In the genomic region with DNA sequence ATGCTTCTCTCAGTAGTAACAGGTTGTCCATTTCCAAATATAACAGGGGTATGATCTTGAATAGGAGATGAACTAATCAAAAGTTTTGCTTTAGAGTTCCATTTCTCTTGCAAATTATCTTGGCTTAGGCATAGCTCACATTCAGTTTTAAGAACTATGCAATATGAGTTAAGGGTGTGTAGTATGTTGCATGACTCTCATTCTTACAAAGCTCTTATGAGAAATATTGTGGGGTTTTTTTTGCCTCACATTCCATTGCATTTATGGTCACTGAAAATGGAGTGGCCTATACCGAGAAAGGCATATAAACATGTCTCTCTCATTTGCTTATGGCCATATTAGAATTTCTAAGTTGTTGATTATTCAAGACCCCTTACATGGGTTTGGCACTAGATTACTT, we compare ENCODE assay signal across 13 cellular contexts. TPM values are rescaled to one million over a fixed set of nuclear protein-coding genes. Genes with fewer than 3 reads are reported as not detected.
DNase-seq lines count a peak whose midpoint lies in the region; ATAC-seq and TF ChIP-seq lines count a peak whose summit lies in the region.
"Had no signal": no experiment of that assay in that cellular context is flagged by ENCODE, and none has a peak within 500 bp of the region (broad histone marks: within the 10 kb centered on the region; RNA-seq: fewer than 3 reads in every experiment).

No MANE protein-coding gene starts in this region.

- H3K27ac ChIP-seq in lower lobe of right lung (no peak overlapping the region), esophagus squamous epithelium (no peak overlapping the region)
- H3K27ac ChIP-seq: BLaER1 had no signal

- H3K9me3 ChIP-seq in lower lobe of right lung (no peaks in the 10 kb centered on the region), esophagus squamous epithelium (no peaks in the 10 kb centered on the region)
- H3K9me3 ChIP-seq: BLaER1 had no signal

- DNase-seq in EH (ENCODE audit: low read depth) (peak; percentile 28), amniotic epithelial cell (ENCODE audit: low read depth) (peak; percentile 21), dedifferentiated amniotic fluid mesenchymal stem cell (ENCODE audit: extremely low spot score) (peak; percentile 79), iris pigment epithelial cell (ENCODE audit: low read depth) (peak; percentile 31), lower lobe of right lung (no peak), esophagus squamous epithelium (lab: John Stamatoyannopoulos, UW) (no peak), T-helper 9 cell (no peak)
- DNase-seq: 8988T, AML-193, DMS53, HCEC 1CT, HFFc6 had no signal

- TF ChIP-seq CTCF in lower lobe of right lung (IDR thresholded peaks at IDR 0.05) = no peak
- no peak for TF ChIP-seq CTCF in esophagus squamous epithelium (IDR thresholded peaks at IDR 0.05)

- TF ChIP-seq POLR2A in esophagus squamous epithelium (IDR thresholded peaks at IDR 0.05) = no peak

- WGBS in esophagus squamous epithelium, 2 donors = 71 to 74% methylated on average over 1 of the region's 1 CpG

- intact Hi-C loops in lower lobe of right lung (cut with DNase I) = no loop called here
- intact Hi-C loops in esophagus squamous epithelium (cut with DNase I) = no loop called here

- H3K36me3 ChIP-seq in lower lobe of right lung (no peaks in the 10 kb centered on the region), esophagus squamous epithelium (no peaks in the 10 kb centered on the region)
- H3K36me3 ChIP-seq: BLaER1 had no signal

- H3K4me3 ChIP-seq in lower lobe of right lung (no peak overlapping the region), esophagus squamous epithelium (no peak overlapping the region)
- H3K4me3 ChIP-seq: BLaER1 had no signal

- H3K27me3 ChIP-seq in lower lobe of right lung (ENCODE audit: low read depth) (no peaks in the 10 kb centered on the region), esophagus squamous epithelium (no peaks in the 10 kb centered on the region)
- H3K27me3 ChIP-seq: BLaER1 had no signal

- no peaks in the 10 kb centered on the region for H3K4me1 ChIP-seq in lower lobe of right lung
- H3K4me1 ChIP-seq in esophagus squamous epithelium = no peaks in the 10 kb centered on the region

- ATAC-seq in lower lobe of right lung = no peak

RNA-seq across cellular contexts. Expression of gene LAMB1, which starts 48.5 kb away (rescaled TPM):
- 104 TPM for total RNA-seq in lower lobe of right lung
- total RNA-seq in esophagus squamous epithelium = 100 to 1,000 TPM in 1 of 4 donors, 10 to 100 TPM in 3; 22.5 to 101 (median 32.5) TPM

Comparison
In these comparisons a context has a peak if more than half of its experiments do, and no peak if none do; other contexts are left out.
1. DNase-seq: peak in EH (single experiment), amniotic epithelial cell (single experiment), dedifferentiated amniotic fluid mesenchymal stem cell (single experiment) and iris pigment epithelial cell (single experiment); none in lower lobe of right lung (single experiment), esophagus squamous epithelium (single experiment) and T-helper 9 cell (single experiment).